ENCODE assay signal across 8 cellular contexts in genomic region chr10:133329401-133330202, GRCh38. TPM values are rescaled to one million over a fixed set of nuclear protein-coding genes. Genes with fewer than 3 reads are reported as not detected.
DNase-seq lines count a peak whose midpoint lies in the region; ATAC-seq and TF ChIP-seq lines count a peak whose summit lies in the region.

No MANE protein-coding gene starts in this region.

- no peak overlapping the region for H3K9ac ChIP-seq in HUES64 (ENCODE audit: low read depth, low read length)

- H3K36me3 ChIP-seq in HUES64 (ENCODE audit: insufficient read depth, low read length) = no peaks in the 10 kb centered on the region
- no peaks in the 10 kb centered on the region for H3K36me3 ChIP-seq in Peyer's patch
- H3K36me3 ChIP-seq in stomach = no peaks in the 10 kb centered on the region

- no peak overlapping the region for H3K27ac Mint-ChIP-seq in neural crest cell (ENCODE audit: unreplicated experiment)

- H3K4me1 Mint-ChIP-seq in neural crest cell = peaks cover 11% of the 10 kb centered on the region

- peak overlapping the region; percentile 22 for H3K4me3 ChIP-seq in HUES64 (ENCODE audit: low read length)
- peak overlapping the region in 3 of 4 donors; percentile 24 to 48 (median 32) for H3K4me3 ChIP-seq in Peyer's patch
- H3K4me3 ChIP-seq in fibroblast of mammary gland (ENCODE audit: control insufficient read depth, low read depth, low read length) = peak overlapping the region; percentile 10
- H3K4me3 ChIP-seq in stomach = peak overlapping the region; percentile 21 to 50 (median 29)

- TF ChIP-seq CTCF in Peyer's patch (IDR thresholded peaks at IDR 0.05) = peak; percentile 86 to 96 (median 89)
- peak; percentile 73 for TF ChIP-seq CTCF in fibroblast of mammary gland (conservative IDR thresholded peaks at IDR 0.05; ENCODE audit: control insufficient read depth, insufficient read depth, low read depth, low read length)
- TF ChIP-seq CTCF in neural crest cell (conservative IDR thresholded peaks at IDR 0.05) = peak; percentile 99
- peak in 5 of 7 experiments; percentile 67 to 96 (median 83) for TF ChIP-seq CTCF in stomach (IDR thresholded peaks at IDR 0.05)

- peaks cover 5% of the 10 kb centered on the region for H3K36me3 Mint-ChIP-seq in neural crest cell (ENCODE audit: low read depth)

- H3K27me3 ChIP-seq in HUES64 (ENCODE audit: insufficient read depth, low read length) = peaks cover 93% of the 10 kb centered on the region
- H3K27me3 ChIP-seq in Peyer's patch = peaks cover 7 to 43% of the 10 kb centered on the region in 2 donors
- peaks cover 11 to 87% (median 66%) of the 10 kb centered on the region in 3 donors for H3K27me3 ChIP-seq in stomach

- H3K4me3 Mint-ChIP-seq in neural crest cell = peak overlapping the region; percentile 66

- peaks cover 87% of the 10 kb centered on the region for H3K27me3 Mint-ChIP-seq in neural crest cell (ENCODE audit: low read depth)

- H3K9me3 Mint-ChIP-seq in neural crest cell = no peaks in the 10 kb centered on the region

- peaks cover 6% of the 10 kb centered on the region for H3K4me1 ChIP-seq in HUES64 (ENCODE audit: insufficient read depth, low read length)
- peaks cover 0 to 37% (median 19%) of the 10 kb centered on the region in 4 donors for H3K4me1 ChIP-seq in Peyer's patch
- H3K4me1 ChIP-seq in stomach = peaks cover 26 to 28% (median 27%) of the 10 kb centered on the region in 4 donors

- H3K9me3 ChIP-seq in HUES64 (ENCODE audit: insufficient read depth, low read depth, low read length) (no peaks in the 10 kb centered on the region; the same call in 1 of the 2 replicates), Peyer's patch (no peaks in the 10 kb centered on the region), stomach (no peaks in the 10 kb centered on the region)

- 7% methylated on average over 37 of the region's 37 CpGs for WGBS in HUES64
- WGBS in stomach, 5 donors = 7 to 10% (median 8%) methylated on average over 30 to 37 of the region's 37 CpGs

- intact Hi-C loops in stomach (cut with DNase I; ENCODE audit: low total_unique reads) = no loop called here

- H3K27ac ChIP-seq in HUES64 (ENCODE audit: low read depth, low read length) (no peak overlapping the region), Peyer's patch (no peak overlapping the region), stomach (no peak overlapping the region)

- DNase-seq in DMS114 treated with DMSO at 0.1 percent for 48 hours (lab: John Stamatoyannopoulos, UW; ENCODE audit: unreplicated experiment) (peak; percentile 77), Peyer's patch (peak; percentile 76 to 93 (median 92)), fibroblast of mammary gland (ENCODE audit: low read depth) (peak; percentile 78), neural crest cell (ENCODE audit: low read depth, low spot score) (peak; percentile 91), stomach (peak; percentile 91)
- peak; percentile 91 to 93 for DNase-seq in activated T-cell treated with anti-CD3 and anti-CD28 coated beads, Interleukin-2, amount 50 U/mL, for 48 hours

- ATAC-seq in GM21423 (IDR thresholded peaks at IDR 0.05; ENCODE audit: unreplicated experiment) = peak; percentile 87

- TF ChIP-seq POLR2A in Peyer's patch (IDR thresholded peaks at IDR 0.05) (no peak), stomach (IDR thresholded peaks at IDR 0.05) (no peak)

- no peak for TF ChIP-seq EP300 in stomach (IDR thresholded peaks at IDR 0.05)

RNA-seq across cellular contexts. Expression of gene CALY, which starts 7.1 kb away (rescaled TPM):
- 0.65 TPM for polyA plus RNA-seq in HUES64 (2013, experiment 1 of 2)
- polyA plus RNA-seq in HUES64 (2013, experiment 2 of 2) = 0.70 TPM
- 1 to 10 TPM in 2 of 4 donors, under 1 TPM in 1, not detected in 1; 0.88 to 1.6 (median 1.5) TPM for total RNA-seq in Peyer's patch
- 0.82 and 0.89 TPM in 2 replicates for total RNA-seq in neural crest cell
- total RNA-seq in stomach = 1 to 10 TPM in 2 of 5 donors, not detected in 3; 2.0 to 2.6 TPM
- under 1 TPM in 2 of 3 donors, not detected in 1; 0.44 to 0.78 TPM for polyA plus RNA-seq in stomach

RNA-seq across cellular contexts. Expression of gene PRAP1, which starts 17.6 kb away (rescaled TPM):
- polyA plus RNA-seq in HUES64 (2013, experiment 1 of 2) = 0.30 TPM
- polyA plus RNA-seq in HUES64 (2013, experiment 2 of 2) = not detected
- 1,000 to 10,000 TPM in 3 of 4 donors, 10 to 100 TPM in 1; 52.8 to 2,204 (median 1,384) TPM for total RNA-seq in Peyer's patch
- not detected in 2 replicates for total RNA-seq in neural crest cell
- total RNA-seq in stomach = 10 to 100 TPM in 1 of 5 donors, 1 to 10 TPM in 1, not detected in 3; 4.8 to 13.9 TPM
- not detected for polyA plus RNA-seq in stomach

RNA-seq across cellular contexts. Expression of gene ZNF511, which starts 20.9 kb away (rescaled TPM):
- polyA plus RNA-seq in HUES64 (2013, experiment 1 of 2) = 45.1 TPM
- 35.7 TPM for polyA plus RNA-seq in HUES64 (2013, experiment 2 of 2)
- total RNA-seq in Peyer's patch = 10 to 100 TPM; 25.7 to 42.9 (median 30.5) TPM
- total RNA-seq in neural crest cell = 62.7 and 75.6 TPM in 2 replicates
- 10 to 100 TPM; 12.7 to 82.1 (median 27.2) TPM for total RNA-seq in stomach
- polyA plus RNA-seq in stomach = 10 to 100 TPM; 55.8 to 63.4 (median 60.0) TPM

RNA-seq across cellular contexts. Expression of gene TUBGCP2, which starts 20.9 kb away (rescaled TPM):
- polyA plus RNA-seq in HUES64 (2013, experiment 1 of 2) = 40.0 TPM
- polyA plus RNA-seq in HUES64 (2013, experiment 2 of 2) = 39.0 TPM
- total RNA-seq in Peyer's patch (10 to 100 TPM; 40.1 to 85.0 (median 67.8) TPM), neural crest cell (70.0 and 72.0 TPM in 2 replicates), stomach (100 to 1,000 TPM in 1 of 5 donors, 10 to 100 TPM in 4; 18.3 to 117 (median 41.9) TPM)
- 10 to 100 TPM; 40.3 to 89.8 (median 68.7) TPM for polyA plus RNA-seq in stomach

RNA-seq across cellular contexts. Expression of gene FUOM, which starts 28.2 kb away (rescaled TPM):
- polyA plus RNA-seq in HUES64 (2013, experiment 1 of 2) = 18.3 TPM
- 21.7 TPM for polyA plus RNA-seq in HUES64 (2013, experiment 2 of 2)
- 100 to 1,000 TPM in 3 of 4 donors, 10 to 100 TPM in 1; 88.3 to 214 (median 163) TPM for total RNA-seq in Peyer's patch
- total RNA-seq in neural crest cell = 18.1 and 18.3 TPM in 2 replicates
- 10 to 100 TPM in 1 of 5 donors, 1 to 10 TPM in 2, not detected in 2; 6.4 to 16.2 (median 7.2) TPM for total RNA-seq in stomach
- 10 to 100 TPM; 19.6 to 38.3 (median 36.7) TPM for polyA plus RNA-seq in stomach
